15 cellular contexts compared by ENCODE assay signal in genomic region chr3:25573386-25574171, GRCh38.
A peak's percentile ranks its signal among the peaks of the same experiment; 100 is the strongest.
DNase-seq lines count a peak whose midpoint lies in the region; ATAC-seq and TF ChIP-seq lines count a peak whose summit lies in the region.
"Had no signal": no experiment of that assay in that cellular context is flagged by ENCODE, and none has a peak within 500 bp of the region (broad histone marks: within the 10 kb centered on the region; RNA-seq: fewer than 3 reads in every experiment).

No MANE protein-coding gene starts in this region.

- H3K79me2 ChIP-seq in GM23248 (ENCODE audit: insufficient read depth) (no peaks in the 10 kb centered on the region), smooth muscle cell (ENCODE audit: low read depth) (peaks cover 15% of the 10 kb centered on the region)

- no peak for TF ChIP-seq POLR2A in heart left ventricle (IDR thresholded peaks at IDR 0.05)

- intact Hi-C loops in heart left ventricle (cut with DNase I), result no loop called here

- H3K4me3 ChIP-seq in GM23248 (no peak overlapping the region), heart left ventricle (peak overlapping the region in 1 of 12 donors; percentile 3), smooth muscle cell (no peak overlapping the region)
- H3K4me3 ChIP-seq: K562 had no signal

- H3K4me1 Mint-ChIP-seq in activated T-helper 17 cell treated with anti-CD3 and anti-CD28 coated beads, Interleukin-2, amount 50 U/mL, for 72 hours, result no peaks in the 10 kb centered on the region
- H3K4me1 Mint-ChIP-seq: activated CD4-positive, alpha-beta T cell treated with anti-CD3 and anti-CD28 coated beads for 36 hours; immature natural killer cell; natural killer cell had no signal

- no peaks in the 10 kb centered on the region for H3K9me3 Mint-ChIP-seq in activated T-helper 17 cell treated with anti-CD3 and anti-CD28 coated beads, Interleukin-2, amount 50 U/mL, for 72 hours
- H3K9me3 Mint-ChIP-seq: effector memory CD8-positive, alpha-beta T cell; immature natural killer cell; natural killer cell; stimulated activated naive CD8-positive, alpha-beta T cell treated with anti-CD3 and anti-CD28 coated beads, Interleukin-15, Interleukin-2, amounts not matched to agents 100 ng/mL and 50 ng/mL, for 24 hours had no signal

- no peaks in the 10 kb centered on the region for H3K9me3 ChIP-seq in GM23248 (ENCODE audit: low read depth)
- no peaks in the 10 kb centered on the region for H3K9me3 ChIP-seq in heart left ventricle
- H3K9me3 ChIP-seq in smooth muscle cell (replicated peaks; ENCODE audit: low read depth), result no peaks in the 10 kb centered on the region

- H3K27ac Mint-ChIP-seq in activated T-helper 17 cell treated with anti-CD3 and anti-CD28 coated beads, Interleukin-2, amount 50 U/mL, for 72 hours, result no peak overlapping the region
- H3K27ac Mint-ChIP-seq: activated CD4-positive, alpha-beta T cell treated with anti-CD3 and anti-CD28 coated beads for 36 hours; effector memory CD8-positive, alpha-beta T cell; immature natural killer cell; natural killer cell; stimulated activated naive CD8-positive, alpha-beta T cell treated with anti-CD3 and anti-CD28 coated beads, Interleukin-15, Interleukin-2, amounts not matched to agents 100 ng/mL and 50 ng/mL, for 24 hours had no signal

- H3K27ac ChIP-seq in GM23248, result 0 out of 2 replicates have a peak overlapping the region, but pooled peaks have one; percentile 15
- H3K27ac ChIP-seq in heart left ventricle, result peak overlapping the region in 11 of 12 donors; percentile 55 to 86 (median 75)
- peak overlapping the region; percentile 93 for H3K27ac ChIP-seq in smooth muscle cell (ENCODE audit: low read depth)

- no peaks in the 10 kb centered on the region for H3F3A ChIP-seq in GM23248 (ENCODE audit: insufficient read depth)
- peaks cover 14% of the 10 kb centered on the region for H3F3A ChIP-seq in smooth muscle cell (ENCODE audit: low read depth)

- H3K4me1 ChIP-seq in GM23248 (ENCODE audit: insufficient read depth) (no peaks in the 10 kb centered on the region), heart left ventricle (peaks cover 0 to 29% (median 17%) of the 10 kb centered on the region in 12 donors), smooth muscle cell (ENCODE audit: low read depth) (no peaks in the 10 kb centered on the region)

- no peaks in the 10 kb centered on the region for H3K36me3 Mint-ChIP-seq in activated T-helper 17 cell treated with anti-CD3 and anti-CD28 coated beads, Interleukin-2, amount 50 U/mL, for 72 hours (ENCODE audit: low read depth)
- H3K36me3 Mint-ChIP-seq: immature natural killer cell, natural killer cell had no signal

- DNase-seq in GM23248, result peak; percentile 48
- DNase-seq in amniotic epithelial cell (ENCODE audit: low read depth), result peak; percentile 42
- no peak for DNase-seq in heart left ventricle
- no peak for DNase-seq in smooth muscle cell (lab: John Stamatoyannopoulos, UW; ENCODE audit: unreplicated experiment)
- no peak for DNase-seq in DMS79 (lab: John Stamatoyannopoulos, UW)
- DNase-seq in UCSD-AML1 (lab: John Stamatoyannopoulos, UW; ENCODE audit: unreplicated experiment), result no peak
- DNase-seq: activated CD4-positive, alpha-beta T cell treated with anti-CD3 and anti-CD28 coated beads for 36 hours; effector memory CD8-positive, alpha-beta T cell; immature natural killer cell; natural killer cell; NCI-H345 had no signal

- 70 to 74% methylated on average over 19 of the region's 19 CpGs for WGBS in GM23248 (ENCODE audit: low coverage in 1 of 2, low lambda C conversion rate in 2 of 2, missing lambda C conversion rate in 2 of 2), 2 experiments
- 48 to 58% (median 52%) methylated on average over 19 of the region's 19 CpGs for WGBS in heart left ventricle, 4 donors
- WGBS in smooth muscle cell (ENCODE audit: low lambda C conversion rate), result 33% methylated on average over 19 of the region's 19 CpGs

- ATAC-seq in heart left ventricle (peak; percentile 33 to 73 (median 51)), HG03196 (IDR thresholded peaks at IDR 0.05; ENCODE audit: unreplicated experiment) (no peak)
- no peak for ATAC-seq in activated T-helper 17 cell treated with anti-CD3 and anti-CD28 coated beads, Interleukin-2, amount 50 U/mL, for 72 hours (replicated peaks)
- ATAC-seq: activated CD4-positive, alpha-beta T cell treated with anti-CD3 and anti-CD28 coated beads for 36 hours; effector memory CD8-positive, alpha-beta T cell; K562; natural killer cell had no signal

- H3K36me3 ChIP-seq in GM23248 (ENCODE audit: low read depth), result no peaks in the 10 kb centered on the region
- peaks cover 0 to 27% (median 4%) of the 10 kb centered on the region in 9 donors for H3K36me3 ChIP-seq in heart left ventricle
- H3K36me3 ChIP-seq in smooth muscle cell (ENCODE audit: low read depth), result peaks cover 4% of the 10 kb centered on the region

- in situ Hi-C loops in GM23248 (cut with MboI), result no loop called here

- H3K27me3 ChIP-seq in GM23248 (replicated peaks; ENCODE audit: insufficient read depth) (no peaks in the 10 kb centered on the region), heart left ventricle (no peaks in the 10 kb centered on the region), smooth muscle cell (ENCODE audit: low read depth) (no peaks in the 10 kb centered on the region)

- no peaks in the 10 kb centered on the region for H4K20me1 ChIP-seq in GM23248 (ENCODE audit: insufficient read depth)
- no peaks in the 10 kb centered on the region for H4K20me1 ChIP-seq in smooth muscle cell (ENCODE audit: low read depth)

- TF ChIP-seq CTCF in heart left ventricle (IDR thresholded peaks at IDR 0.05) (no peak), smooth muscle cell (IDR thresholded peaks at IDR 0.05; ENCODE audit: borderline replicate concordance, insufficient read depth, poor library complexity, severe bottlenecking) (no peak)

- H3K27me3 Mint-ChIP-seq in activated T-helper 17 cell treated with anti-CD3 and anti-CD28 coated beads, Interleukin-2, amount 50 U/mL, for 72 hours, result peaks cover 10% of the 10 kb centered on the region
- H3K27me3 Mint-ChIP-seq: activated CD4-positive, alpha-beta T cell treated with anti-CD3 and anti-CD28 coated beads for 36 hours had no signal

- H2AFZ ChIP-seq in GM23248 (peak overlapping the region; percentile 50; the same call in 1 of the 2 replicates), smooth muscle cell (ENCODE audit: low read depth) (no peak overlapping the region)

- H3K9ac ChIP-seq in GM23248 (no peak overlapping the region), smooth muscle cell (ENCODE audit: low read depth) (peak overlapping the region; percentile 56)

- H3K4me3 Mint-ChIP-seq in activated T-helper 17 cell treated with anti-CD3 and anti-CD28 coated beads, Interleukin-2, amount 50 U/mL, for 72 hours, result no peak overlapping the region
- H3K4me3 Mint-ChIP-seq: activated CD4-positive, alpha-beta T cell treated with anti-CD3 and anti-CD28 coated beads for 36 hours; effector memory CD8-positive, alpha-beta T cell; immature natural killer cell; natural killer cell; stimulated activated naive CD8-positive, alpha-beta T cell treated with anti-CD3 and anti-CD28 coated beads, Interleukin-15, Interleukin-2, amounts not matched to agents 100 ng/mL and 50 ng/mL, for 24 hours had no signal

- H3K4me2 ChIP-seq in GM23248 (ENCODE audit: unreplicated experiment), result no peak overlapping the region
- H3K4me2 ChIP-seq in smooth muscle cell, result peak overlapping the region; percentile 49

- no peaks in the 10 kb centered on the region for H3K9me2 ChIP-seq in GM23248 (ENCODE audit: insufficient read depth)

Comparison
In these comparisons a context has a peak if more than half of its experiments do, and no peak if none do; other contexts are left out.
1. DNase-seq: peak in GM23248 (single experiment) and amniotic epithelial cell (single experiment); none in heart left ventricle (0 of 5), smooth muscle cell (single experiment), DMS79 (single experiment) and UCSD-AML1 (single experiment).
2. H3K27ac ChIP-seq: peak in every context shown above with its lines; median percentile 93 in smooth muscle cell; 75 in heart left ventricle; 15 in GM23248.
3. ATAC-seq: peak in heart left ventricle (4 of 4); none in activated T-helper 17 cell treated with anti-CD3 and anti-CD28 coated beads, Interleukin-2, amount 50 U/mL, for 72 hours (single experiment) and HG03196 (single experiment).